Comparison of ENCODE assay signal across 17 cellular contexts in genomic region chr9:130842547-130842946, GRCh38. TPM values are rescaled to one million over a fixed set of nuclear protein-coding genes. Genes with fewer than 3 reads are reported as not detected.
DNase-seq lines count a peak whose midpoint lies in the region; TF ChIP-seq lines count a peak whose summit lies in the region.
"Had no signal": no experiment of that assay in that cellular context is flagged by ENCODE, and none has a peak within 500 bp of the region (broad histone marks: within the 10 kb centered on the region; RNA-seq: fewer than 3 reads in every experiment).

No MANE protein-coding gene starts in this region.

- DNase-seq in SK-N-MC (ENCODE audit: low read depth, low spot score) (no peak), dorsolateral prefrontal cortex (peak in 1 of 10 donors; percentile 20), SJCRH30 (no peak), EL (no peak), WERI-Rb-1 (no peak)
- DNase-seq: activated CD4-positive, CD25-positive, alpha-beta regulatory T cell; activated naive CD4-positive, alpha-beta T cell treated with anti-CD3 and anti-CD28 coated beads, Interleukin-2, amount 50 U/mL, for 16 hours; DMS53; KG1; natural killer cell; NCI-H1436; PC-3; SW 1271 had no signal

- peaks cover 15% of the 10 kb centered on the region for H3K36me3 Mint-ChIP-seq in nephron (ENCODE audit: low read depth)
- H3K36me3 Mint-ChIP-seq: natural killer cell had no signal

- no peaks in the 10 kb centered on the region for H3K9me3 Mint-ChIP-seq in nephron
- H3K9me3 Mint-ChIP-seq: natural killer cell; stimulated activated naive CD8-positive, alpha-beta T cell treated with anti-CD3 and anti-CD28 coated beads, Interleukin-15, Interleukin-2, amounts not matched to agents 100 ng/mL and 50 ng/mL, for 24 hours had no signal

- H3K9me3 ChIP-seq in SK-N-MC (ENCODE audit: low read depth, low read length) (no peaks in the 10 kb centered on the region), SJCRH30 (replicated peaks) (no peaks in the 10 kb centered on the region), WERI-Rb-1 (ENCODE audit: severe bottlenecking) (no peaks in the 10 kb centered on the region)
- H3K9me3 ChIP-seq: BLaER1 treated with 17β-estradiol and CSF1 and Interleukin-3, amounts not matched to agents 10 nM and 100 nM had no signal

- H3K4me3 ChIP-seq in SK-N-MC (no peak overlapping the region), dorsolateral prefrontal cortex (peak overlapping the region in 3 of 59 donors; percentile 4 to 13 (median 5)), SJCRH30 (no peak overlapping the region), WERI-Rb-1 (ENCODE audit: low read depth, low read length) (no peak overlapping the region)
- H3K4me3 ChIP-seq: BLaER1 treated with 17β-estradiol and CSF1 and Interleukin-3, amounts not matched to agents 10 nM and 100 nM had no signal

- peaks cover 39% of the 10 kb centered on the region for H3K4me1 ChIP-seq in SJCRH30

- H3K27ac ChIP-seq in SK-N-MC (peak overlapping the region; percentile 60; the same call in 1 of the 2 replicates), dorsolateral prefrontal cortex (peak overlapping the region in 58 of 59 donors; percentile 33 to 98 (median 90)), temporal lobe (ENCODE audit: low read depth, low read length) (peak overlapping the region; percentile 70), SJCRH30 (no peak overlapping the region), WERI-Rb-1 (no peak overlapping the region)
- H3K27ac ChIP-seq: BLaER1 treated with 17β-estradiol and CSF1 and Interleukin-3, amounts not matched to agents 10 nM and 100 nM had no signal

- H3K9ac ChIP-seq in SK-N-MC (ENCODE audit: insufficient read length), result no peak overlapping the region
- H3K9ac ChIP-seq: BLaER1 treated with 17β-estradiol and CSF1 and Interleukin-3, amounts not matched to agents 10 nM and 100 nM had no signal

- H3K27me3 ChIP-seq in dorsolateral prefrontal cortex (no peaks in the 10 kb centered on the region), SJCRH30 (no peaks in the 10 kb centered on the region), WERI-Rb-1 (ENCODE audit: insufficient read depth, low read depth, severe bottlenecking) (no peaks in the 10 kb centered on the region)
- H3K27me3 ChIP-seq: BLaER1 treated with 17β-estradiol and CSF1 and Interleukin-3, amounts not matched to agents 10 nM and 100 nM had no signal

- H3K4me1 Mint-ChIP-seq in nephron, result peaks cover 90% of the 10 kb centered on the region

- no peak for TF ChIP-seq CTCF in dorsolateral prefrontal cortex (IDR thresholded peaks at IDR 0.05 in 54 of 56, conservative IDR thresholded peaks at IDR 0.05 in 2 of 56; ENCODE audit: low read depth in 1 of 56, partially characterized antibody in 56 of 56)
- TF ChIP-seq CTCF in nephron (IDR thresholded peaks at IDR 0.05; ENCODE audit: unreplicated experiment in 3 of 3), result no peak
- no peak for TF ChIP-seq CTCF in WERI-Rb-1 (IDR thresholded peaks at IDR 0.05; ENCODE audit: low read depth, low read length)

- H3K27ac Mint-ChIP-seq in nephron, result peak overlapping the region; percentile 68 to 79 (median 74)
- H3K27ac Mint-ChIP-seq: stimulated activated naive CD8-positive, alpha-beta T cell treated with anti-CD3 and anti-CD28 coated beads, Interleukin-15, Interleukin-2, amounts not matched to agents 100 ng/mL and 50 ng/mL, for 24 hours had no signal

- H3K36me3 ChIP-seq in SK-N-MC (ENCODE audit: insufficient read depth, low read length) (no peaks in the 10 kb centered on the region), SJCRH30 (no peaks in the 10 kb centered on the region), WERI-Rb-1 (peaks cover 26% of the 10 kb centered on the region)

- H3K4me3 Mint-ChIP-seq in nephron, result peak overlapping the region in 1 of 3 experiments; percentile 9
- H3K4me3 Mint-ChIP-seq: natural killer cell; stimulated activated naive CD8-positive, alpha-beta T cell treated with anti-CD3 and anti-CD28 coated beads, Interleukin-15, Interleukin-2, amounts not matched to agents 100 ng/mL and 50 ng/mL, for 24 hours had no signal

- no peaks in the 10 kb centered on the region for H3K27me3 Mint-ChIP-seq in nephron (ENCODE audit: low read depth)
- H3K27me3 Mint-ChIP-seq: stimulated activated naive CD8-positive, alpha-beta T cell treated with anti-CD3 and anti-CD28 coated beads, Interleukin-15, Interleukin-2, amounts not matched to agents 100 ng/mL and 50 ng/mL, for 24 hours had no signal

- intact Hi-C loops in dorsolateral prefrontal cortex (cut with DNase I), result no loop called here

RNA-seq across cellular contexts. Expression of gene ABL1, which starts 7.5 kb away (rescaled TPM):
- total RNA-seq in dorsolateral prefrontal cortex (10 to 100 TPM; 32.9 to 97.5 (median 48.2) TPM), temporal lobe (30.5 TPM)
- 57.2 and 58.0 TPM in 2 replicates for total RNA-seq in SJCRH30 (2014; rRNA removed; shearing (Covaris generic))

RNA-seq across cellular contexts. Expression of gene QRFP, which starts 54.1 kb away (rescaled TPM):
- total RNA-seq in dorsolateral prefrontal cortex (not detected), temporal lobe (not detected)
- total RNA-seq in SJCRH30 (2014; rRNA removed; shearing (Covaris generic)), result not detected in 2 replicates
- total RNA-seq: natural killer cell, PC-3 had no signal

Comparison
In these comparisons a context has a peak if more than half of its experiments do, and no peak if none do; other contexts are left out.
1. H3K27ac ChIP-seq: peak in SK-N-MC (single experiment), dorsolateral prefrontal cortex (58 of 59) and temporal lobe (single experiment); none in SJCRH30 (single experiment) and WERI-Rb-1 (single experiment).